In genomic region chrX:1045680-1046314, GRCh38 we compare ENCODE assay signal across 1 cellular context.
TF ChIP-seq lines count a peak whose summit lies in the region.

No MANE protein-coding gene starts in this region.

TF ChIP-seq in HEK293, 187 proteins besides CTCF, POLR2A, EP300 and RAD21 (continued from another document):
- TF ChIP-seq ZSCAN5A (tag by site-specific recombination; IDR thresholded peaks at IDR 0.05) (0 out of 2 replicates have a peak, but pooled peaks have one; percentile 66), ZNF311 (tag by site-specific recombination; IDR thresholded peaks at IDR 0.05; ENCODE audit: borderline replicate concordance) (no peak), ZNF623 (tag by site-specific recombination; IDR thresholded peaks at IDR 0.05) (no peak), ZNF112 (tag by site-specific recombination; IDR thresholded peaks at IDR 0.05) (no peak), ZNF692 (tag by site-specific recombination; IDR thresholded peaks at IDR 0.05) (no peak), OVOL3 (tag by site-specific recombination; IDR thresholded peaks at IDR 0.05) (no peak), SCRT2 (tag by site-specific recombination; IDR thresholded peaks at IDR 0.05) (no peak), ZBTB6 (tag by site-specific recombination; IDR thresholded peaks at IDR 0.05) (no peak), ZNF221 (tag by site-specific recombination; IDR thresholded peaks at IDR 0.05; ENCODE audit: borderline replicate concordance) (no peak), TRIM28 (IDR thresholded peaks at IDR 0.05; ENCODE audit: borderline replicate concordance, low read length) (peak; percentile 100), SETDB1 (IDR thresholded peaks at IDR 0.05; ENCODE audit: insufficient read length, low read length) (peak; percentile 93), ELK4 (IDR thresholded peaks at IDR 0.05; ENCODE audit: borderline replicate concordance, low read depth, low read length) (no peak), ZNF169 (tag by site-specific recombination; IDR thresholded peaks at IDR 0.05) (no peak), ZNF2 (tag by site-specific recombination; IDR thresholded peaks at IDR 0.05) (no peak), ZNF768 (tag by site-specific recombination; IDR thresholded peaks at IDR 0.05) (no peak), ZNF155 (tag by site-specific recombination; IDR thresholded peaks at IDR 0.05) (no peak), ZNF138 (tag by site-specific recombination; IDR thresholded peaks at IDR 0.05; ENCODE audit: borderline replicate concordance) (no peak), ZNF132 (tag by site-specific recombination; IDR thresholded peaks at IDR 0.05; ENCODE audit: borderline replicate concordance) (no peak), ZNF558 (tag by site-specific recombination; IDR thresholded peaks at IDR 0.05) (no peak), KLF10 (tag by site-specific recombination; IDR thresholded peaks at IDR 0.05) (no peak), KLF8 (tag by site-specific recombination; IDR thresholded peaks at IDR 0.05) (no peak), ZNF658 (tag by site-specific recombination; IDR thresholded peaks at IDR 0.05) (no peak)
